3 cellular contexts compared by ENCODE assay signal in genomic region chrX:149837167-149837566, GRCh38.
TF ChIP-seq lines count a peak whose summit lies in the region.

No MANE protein-coding gene starts in this region.

TF ChIP-seq in GM23338, 12 proteins besides CTCF, POLR2A, EP300 and RAD21:
- TF ChIP-seq ZNF114 (CRISPR knock-in tag; IDR thresholded peaks at IDR 0.05) (no peak), NANOG (IDR thresholded peaks at IDR 0.05; ENCODE audit: borderline replicate concordance) (no peak)

TF ChIP-seq in WTC11, 78 proteins besides CTCF, POLR2A, EP300 and RAD21:
- TF ChIP-seq CREB1 (CRISPR knock-in tag; IDR thresholded peaks at IDR 0.05) (no peak), PRDM15 (CRISPR knock-in tag; IDR thresholded peaks at IDR 0.05) (no peak), GABPB1 (CRISPR knock-in tag; IDR thresholded peaks at IDR 0.05) (no peak), USF1 (CRISPR knock-in tag; IDR thresholded peaks at IDR 0.05) (no peak), ZNF416 (CRISPR knock-in tag; IDR thresholded peaks at IDR 0.05) (no peak), E2F4 (CRISPR knock-in tag; IDR thresholded peaks at IDR 0.05; ENCODE audit: borderline replicate concordance, low read depth) (no peak), SMAD3 (CRISPR knock-in tag; IDR thresholded peaks at IDR 0.05; ENCODE audit: borderline replicate concordance) (no peak), PREB (CRISPR knock-in tag; IDR thresholded peaks at IDR 0.05; ENCODE audit: borderline replicate concordance) (no peak), JUN (CRISPR knock-in tag; IDR thresholded peaks at IDR 0.05) (no peak)

TF ChIP-seq in H1, 55 proteins besides CTCF, POLR2A, EP300 and RAD21:
- no peak for TF ChIP-seq POLR2AphosphoS5 (IDR thresholded peaks at IDR 0.05; ENCODE audit: low read depth, low read length)
- no peak for TF ChIP-seq ASH2L (IDR thresholded peaks at IDR 0.05; ENCODE audit: low read length)
- no peak for TF ChIP-seq SIN3A (conservative IDR thresholded peaks at IDR 0.05 in 1 of 2, IDR thresholded peaks at IDR 0.05 in 1 of 2; ENCODE audit: low read depth in 1 of 2, low read length in 2 of 2)
- no peak for TF ChIP-seq EZH2 (IDR thresholded peaks at IDR 0.05; ENCODE audit: low read depth, low read length, severe bottlenecking)
- no peak for TF ChIP-seq CHD7 (IDR thresholded peaks at IDR 0.05; ENCODE audit: insufficient replicate concordance, low read length)
- no peak for TF ChIP-seq BCL11A (IDR thresholded peaks at IDR 0.05; ENCODE audit: low read depth in 2 of 2, low read length in 2 of 2)
- TF ChIP-seq SIX5 (IDR thresholded peaks at IDR 0.05; ENCODE audit: low read depth, low read length) = no peak
- TF ChIP-seq PHF8 (conservative IDR thresholded peaks at IDR 0.05; ENCODE audit: low read depth, low read length) = no peak
- TF ChIP-seq KDM5A (IDR thresholded peaks at IDR 0.05; ENCODE audit: low read length) = no peak
- no peak for TF ChIP-seq NANOG (IDR thresholded peaks at IDR 0.05; ENCODE audit: insufficient read depth, low read depth, low read length, poor library complexity, severe bottlenecking)
